8 cellular contexts compared by ENCODE assay signal in the genomic region with DNA sequence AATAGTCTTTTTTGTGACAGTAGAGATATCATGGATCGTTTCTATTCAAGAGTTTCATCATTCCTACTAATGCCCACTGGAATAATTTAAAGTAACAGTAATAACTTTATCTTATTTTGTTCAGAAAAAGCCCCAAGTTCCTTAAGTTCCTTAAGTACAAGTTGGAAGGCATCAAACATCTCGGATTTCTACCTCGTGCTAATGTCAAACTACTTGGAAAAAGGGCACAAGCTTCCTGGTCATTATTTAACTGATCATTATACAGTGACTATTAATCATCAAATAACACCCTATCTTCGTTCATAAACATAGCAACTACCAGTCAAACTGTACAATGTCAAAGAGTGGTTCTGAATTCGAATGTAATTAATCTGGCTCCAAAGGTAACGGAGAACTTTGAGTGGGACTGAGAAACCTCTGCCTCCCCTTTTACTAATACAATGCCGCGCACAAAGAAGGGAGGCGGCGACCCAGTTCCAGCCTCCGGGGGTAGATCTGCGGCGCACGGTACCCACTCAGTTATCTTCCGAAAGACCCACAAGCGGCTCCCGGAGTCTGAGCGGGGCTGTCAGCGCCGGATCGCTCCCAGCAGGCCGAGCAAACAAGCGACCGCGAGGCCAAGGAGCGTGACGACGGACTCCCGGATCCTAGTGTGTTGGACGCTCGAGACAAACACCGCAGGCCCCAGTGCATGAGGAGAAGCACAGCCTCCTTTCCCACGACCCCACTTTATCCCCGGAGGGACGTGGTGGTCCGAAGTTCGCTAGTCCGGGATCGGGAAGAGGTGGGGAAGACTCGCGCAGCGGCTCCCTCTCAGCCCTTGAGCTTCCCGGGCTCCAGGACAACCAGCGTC. TPM values are rescaled to one million over a fixed set of nuclear protein-coding genes. Genes with fewer than 3 reads are reported as not detected.
DNase-seq lines count a peak whose midpoint lies in the region; ATAC-seq and TF ChIP-seq lines count a peak whose summit lies in the region.

No MANE protein-coding gene starts in this region.

- no peaks in the 10 kb centered on the region for H3K9me2 ChIP-seq in MM.1S (replicated peaks; ENCODE audit: insufficient read depth, low read length)

- peak overlapping the region; percentile 87 for H3K18ac ChIP-seq in H9 (ENCODE audit: insufficient read length, low read depth, low read length)

- no peaks in the 10 kb centered on the region for H3K23me2 ChIP-seq in H9 (ENCODE audit: insufficient read length, low read depth, low read length, poor library complexity, severe bottlenecking)

- no peaks in the 10 kb centered on the region for H3K27me3 Mint-ChIP-seq in H9 (ENCODE audit: low read depth)
- H3K27me3 Mint-ChIP-seq in activated B cell treated with CpG ODN at 0.5 μM for 24 hours = no peaks in the 10 kb centered on the region

- no peak overlapping the region for H4K8ac ChIP-seq in H9 (replicated peaks; ENCODE audit: insufficient read length, low read depth, low read length)

- CTCF ChIA-PET in activated B cell treated with CpG ODN at 0.5 μM for 24 hours (lab: Charles Lee) = interaction anchor here (1.5 kb wide), 1 partner anchor 33 kb away, joined by 3 read pairs; no protein-coding TSS in a partner anchor

- H3K27ac ChIP-seq in H9 (ENCODE audit: insufficient read length, low read depth, low read length) = no peak overlapping the region
- H3K27ac ChIP-seq in MM.1S (ENCODE audit: low read length) = no peak overlapping the region
- peak overlapping the region; percentile 70 to 89 for H3K27ac ChIP-seq in liver (ENCODE audit: low read depth in 1 of 2, low read length in 2 of 2)

- H3K4ac ChIP-seq in H9 (ENCODE audit: low read depth, low read length) = no peak overlapping the region

- H2AK5ac ChIP-seq in H9 (ENCODE audit: insufficient read length, low read length) = no peak overlapping the region

- no peaks in the 10 kb centered on the region for H3F3A ChIP-seq in MM.1S (ENCODE audit: insufficient read depth, low read length)

- peak overlapping the region; percentile 97 to 98 for H3K4me3 Mint-ChIP-seq in H9
- peak overlapping the region; percentile 99 for H3K4me3 Mint-ChIP-seq in activated B cell treated with CpG ODN at 0.5 μM for 24 hours

- no peaks in the 10 kb centered on the region for H4K20me1 ChIP-seq in H9 (ENCODE audit: control insufficient read depth, insufficient read depth, insufficient read length)
- no peaks in the 10 kb centered on the region for H4K20me1 ChIP-seq in MM.1S (ENCODE audit: insufficient read depth, low read length)

- H3K79me1 ChIP-seq in H9 (ENCODE audit: insufficient read depth, low read depth, low read length, poor library complexity, severe bottlenecking) = peaks cover 4% of the 10 kb centered on the region

- H3K27me3 ChIP-seq in H9 (ENCODE audit: insufficient read depth, low read length) (no peaks in the 10 kb centered on the region), MM.1S (replicated peaks; ENCODE audit: insufficient read depth, low read length) (no peaks in the 10 kb centered on the region), liver (ENCODE audit: control insufficient read depth in 4 of 4, insufficient read depth in 4 of 4, low read length in 3 of 4) (no peaks in the 10 kb centered on the region)

- H3T11ph ChIP-seq in H9 (ENCODE audit: low read length) = no peak overlapping the region

- H3K9me3 Mint-ChIP-seq in H9 = no peaks in the 10 kb centered on the region
- no peaks in the 10 kb centered on the region for H3K9me3 Mint-ChIP-seq in activated B cell treated with CpG ODN at 0.5 μM for 24 hours

- H3K79me2 ChIP-seq in H9 (ENCODE audit: insufficient read depth, low read length) (peaks cover 40% of the 10 kb centered on the region; the same call in 1 of the 2 replicates), MM.1S (ENCODE audit: low read length) (peaks cover 44% of the 10 kb centered on the region)

- H3K4me3 ChIP-seq in GM08714 (ENCODE audit: low read length) = peak overlapping the region; percentile 71
- H3K4me3 ChIP-seq in MM.1S (ENCODE audit: low read length) = peak overlapping the region; percentile 78
- H3K4me3 ChIP-seq in choroid plexus epithelial cell (ENCODE audit: low read depth, low read length) = peak overlapping the region; percentile 87
- peak overlapping the region; percentile 78 to 98 (median 83) for H3K4me3 ChIP-seq in liver (ENCODE audit: low read depth in 1 of 3, low read length in 3 of 3)

- DNase-seq in H9 (no peak), MM.1S (peak; percentile 24), activated B cell treated with CpG ODN at 0.5 μM for 24 hours (peak; percentile 44), choroid plexus epithelial cell (ENCODE audit: low read depth) (peak; percentile 63), SK-N-DZ (ENCODE audit: low spot score) (no peak)
- peak; percentile 23 to 37 for DNase-seq in stimulated activated CD4-positive, alpha-beta T cell treated with anti-CD3 and anti-CD28 coated beads, Interleukin-2, amount 100 ng/mL, for 48 hours

- peak overlapping the region; percentile 88 to 100 (median 99) for H3K27ac Mint-ChIP-seq in H9
- H3K27ac Mint-ChIP-seq in activated B cell treated with CpG ODN at 0.5 μM for 24 hours = peak overlapping the region; percentile 96

- H3K4me2 ChIP-seq in H9 (ENCODE audit: insufficient read depth, insufficient read length, low read length) = peak overlapping the region; percentile 27
- H3K4me2 ChIP-seq in MM.1S (ENCODE audit: low read depth, low read length) = peak overlapping the region; percentile 63

- no peak overlapping the region for H2BK15ac ChIP-seq in H9 (ENCODE audit: low read depth, low read length)

- no peak overlapping the region for H2BK120ac ChIP-seq in H9 (ENCODE audit: low read depth, low read length, poor library complexity, severe bottlenecking)

- no peaks in the 10 kb centered on the region for H3K4me1 ChIP-seq in H9 (ENCODE audit: insufficient read depth, low read length)
- H3K4me1 ChIP-seq in MM.1S (ENCODE audit: low read length) = 0 out of 2 replicates have a peak, but pooled peaks cover 6% of the 10 kb centered on the region
- peaks cover 1 to 31% (median 16%) of the 10 kb centered on the region in 4 donors for H3K4me1 ChIP-seq in liver (ENCODE audit: control insufficient read depth in 4 of 4, insufficient read depth in 4 of 4, low read length in 3 of 4)

- H2BK5ac ChIP-seq in H9 (ENCODE audit: insufficient read length, low read length) = no peak overlapping the region

- H3K36me3 Mint-ChIP-seq in H9 (ENCODE audit: insufficient read depth in 1 of 3, low read depth in 3 of 3) (peaks cover 0 to 8% (median 3%) of the 10 kb centered on the region in 3 experiments; a peak in 4 of 7 replicates), activated B cell treated with CpG ODN at 0.5 μM for 24 hours (ENCODE audit: low read depth) (peaks cover 10% of the 10 kb centered on the region)

- ATAC-seq in activated B cell treated with CpG ODN at 0.5 μM for 24 hours (ENCODE audit: low read depth) = peak; percentile 4

- no CpG with 5 or more reads among the region's 44 CpGs for WGBS in H9 (ENCODE audit: extremely low coverage, insufficient read length, low lambda C conversion rate)
- WGBS in liver = under 1% methylated on average over 44 of the region's 44 CpGs

- H4K91ac ChIP-seq in H9 (ENCODE audit: insufficient read length, low read depth, low read length) = no peak overlapping the region

- POLR2A ChIA-PET in activated B cell treated with CpG ODN at 0.5 μM for 24 hours (lab: Charles Lee) = interaction anchor here (0.5 to 4.6 kb wide), 8 partner anchors 96 to 1899 kb away, joined by 3 to 45 read pairs (median 3); a partner anchor contains a TSS

- no peak overlapping the region for H4K5ac ChIP-seq in H9 (ENCODE audit: insufficient read length, low read depth, low read length)

- H3K9ac ChIP-seq in H9 (ENCODE audit: extremely low read depth, insufficient read length, low read length) (peak overlapping the region; percentile 65), MM.1S (ENCODE audit: low read length) (peak overlapping the region; percentile 58), liver (ENCODE audit: low read depth in 1 of 2, low read length in 2 of 2) (peak overlapping the region; percentile 30 to 51)

- peak overlapping the region; percentile 87; the same call in 1 of the 2 replicates for H3K14ac ChIP-seq in H9 (ENCODE audit: insufficient read depth, low read length)

- intact Hi-C loops in activated B cell treated with CpG ODN at 0.5 μM for 24 hours (cut with micrococcal nuclease) = loop anchor here (1.0 to 10.0 kb wide), 8 partner anchors 97 to 1866 kb away; a partner anchor contains a TSS

- no peak for TF ChIP-seq RAD21 in liver (IDR thresholded peaks at IDR 0.05)

- H3K23ac ChIP-seq in H9 (ENCODE audit: insufficient read length, low read depth, low read length) = no peak overlapping the region

- H3K9me3 ChIP-seq in H9 (ENCODE audit: control insufficient read depth, low read depth, low read length) (no peaks in the 10 kb centered on the region), MM.1S (replicated peaks; ENCODE audit: insufficient read depth, low read length) (no peaks in the 10 kb centered on the region), liver (ENCODE audit: control insufficient read depth in 4 of 4, low read length in 3 of 4) (no peaks in the 10 kb centered on the region)

- H2BK12ac ChIP-seq in H9 (ENCODE audit: insufficient read length, low read depth, low read length) = no peak overlapping the region

- no peaks in the 10 kb centered on the region for H3K36me3 ChIP-seq in MM.1S (replicated peaks; ENCODE audit: insufficient read depth, low read length)
- H3K36me3 ChIP-seq in liver (ENCODE audit: control insufficient read depth in 4 of 4, insufficient read depth in 3 of 4, low read depth in 1 of 4, low read length in 3 of 4) = no peaks in the 10 kb centered on the region

- no peak overlapping the region for H2BK20ac ChIP-seq in H9 (ENCODE audit: low read depth, low read length, poor library complexity, severe bottlenecking)

- H2AFZ ChIP-seq in H9 (ENCODE audit: low read length) (no peak overlapping the region), MM.1S (ENCODE audit: low read length) (peak overlapping the region; percentile 48; the same call in 1 of the 2 replicates)

- TF ChIP-seq CTCF in H9 (conservative IDR thresholded peaks at IDR 0.05) (no peak), MM.1S (IDR thresholded peaks at IDR 0.05; ENCODE audit: low read length) (no peak), activated B cell treated with CpG ODN at 0.5 μM for 24 hours (IDR thresholded peaks at IDR 0.05) (no peak), choroid plexus epithelial cell (conservative IDR thresholded peaks at IDR 0.05; ENCODE audit: low read depth, low read length) (no peak), liver (IDR thresholded peaks at IDR 0.05; ENCODE audit: low read depth, low read length, missing input control) (no peak)

- no peak overlapping the region for H3K56ac ChIP-seq in H9 (ENCODE audit: insufficient read length, low read depth, low read length)

- H3K4me1 Mint-ChIP-seq in H9 = peaks cover 26% of the 10 kb centered on the region in 2 experiments
- H3K4me1 Mint-ChIP-seq in activated B cell treated with CpG ODN at 0.5 μM for 24 hours = peaks cover 45% of the 10 kb centered on the region

RNA-seq across cellular contexts. Expression of a gene that starts 0.7 kb away (rescaled TPM):
- total RNA-seq in H9 (2021) (24.7 and 27.7 TPM in 2 replicates), activated B cell treated with CpG ODN at 0.5 μM for 24 hours (27.1 and 31.8 TPM in 2 replicates), liver (10 to 100 TPM in 1 of 2 donors, 1 to 10 TPM in 1; 9.2 to 25.5 TPM)
- 10 to 100 TPM in 1 of 2 donors, 1 to 10 TPM in 1; 1.6 to 10.6 TPM for polyA plus RNA-seq in liver
- polyA plus RNA-seq in SK-N-DZ (2014; cell fraction: cytosol; rRNA removed) = 20.6 and 27.7 TPM in 2 replicates
- 31.2 and 37.2 TPM in 2 replicates for polyA plus RNA-seq in SK-N-DZ (2014; cell fraction: nucleus; rRNA removed)

Comparison
In these comparisons a context has a peak if more than half of its experiments do, and no peak if none do; other contexts are left out.
1. DNase-seq: peak in MM.1S (single experiment), activated B cell treated with CpG ODN at 0.5 μM for 24 hours (single experiment), choroid plexus epithelial cell (single experiment) and stimulated activated CD4-positive, alpha-beta T cell treated with anti-CD3 and anti-CD28 coated beads, Interleukin-2, amount 100 ng/mL, for 48 hours (2 of 2); none in H9 (single experiment) and SK-N-DZ (single experiment).
2. H3K27ac ChIP-seq: peak in liver (2 of 2); none in H9 (single experiment) and MM.1S (single experiment).
3. Peak in every context shown above with its lines, with median percentiles within 50 percentile points of each other: H3K4me3 ChIP-seq and H3K9ac ChIP-seq.